24 cellular contexts compared by ENCODE assay signal in genomic region chr4:94848326-94848725, GRCh38.
"Had no signal": no experiment of that assay in that cellular context is flagged by ENCODE, and none has a peak within 500 bp of the region (broad histone marks: within the 10 kb centered on the region; RNA-seq: fewer than 3 reads in every experiment).

No MANE protein-coding gene starts in this region.

- H3K36me3 ChIP-seq: stomach, suprapubic skin, thoracic aorta, thyroid gland, tibial artery, tibial nerve, transverse colon, upper lobe of left lung, upper lobe of right lung, uterus, vagina had no signal

- H3K4me3 ChIP-seq: stomach, suprapubic skin, testis, thoracic aorta, thyroid gland, tibial artery, tibial nerve, transverse colon, upper lobe of left lung, upper lobe of right lung, uterus, vagina had no signal

- H3K9me3 ChIP-seq: suprapubic skin, testis, thoracic aorta, thyroid gland, upper lobe of right lung, vagina had no signal

- H3K4me1 ChIP-seq: stomach, suprapubic skin, testis, thyroid gland, transverse colon, upper lobe of left lung, upper lobe of right lung, uterus, vagina had no signal

- H3K27ac ChIP-seq: stomach, suprapubic skin, testis, thoracic aorta, thyroid gland, tibial artery, tibial nerve, transverse colon, upper lobe of left lung, upper lobe of right lung, uterus, vagina had no signal

- DNase-seq: stimulated activated CD4-positive, alpha-beta T cell treated with anti-CD3 and anti-CD28 coated beads, Interleukin-2, amount 100 ng/mL, for 48 hours; stimulated activated CD4-positive, alpha-beta T cell treated with anti-CD3 and anti-CD28 coated beads, Interleukin-4, amount 100 ng/mL, for 1 hour; stimulated activated CD4-positive, alpha-beta T cell treated with anti-CD3 and anti-CD28 coated beads, Interleukin-4, amount 100 ng/mL, for 24 hours; stimulated activated CD4-positive, alpha-beta T cell treated with anti-CD3 and anti-CD28 coated beads, Interleukin-4, amount 100 ng/mL, for 4 hours; stimulated activated CD8-positive, alpha-beta memory T cell treated with anti-CD3 and anti-CD28 coated beads, Interleukin-4, amount 100 ng/mL, for 48 hours; stimulated activated naive B cell treated with anti-CD40 and anti-IgM and Interleukin-4, amounts not matched to agents 10 μg/mL and 1 μg/mL and 100 μg/mL, for 72 hours; stimulated activated naive CD4-positive, alpha-beta T cell; stimulated activated naive CD4-positive, alpha-beta T cell treated with Interleukin-2 at 50 U/mL for 16 hours; stimulated activated naive CD8-positive, alpha-beta T cell treated with anti-CD3 and anti-CD28 coated beads, Interleukin-15, amount 100 ng/mL, for 72 hours; stimulated activated naive CD8-positive, alpha-beta T cell treated with anti-CD3 and anti-CD28 coated beads, Interleukin-15, Interleukin-2, amounts not matched to agents 100 U/mL and 50 U/mL, for 24 hours; stomach; substantia nigra; testis; thyroid gland; tibial artery; transverse colon; trophoblast cell; upper lobe of left lung; upper lobe of right lung; uterus had no signal
